3 cellular contexts compared by ENCODE assay signal in the genomic region with DNA sequence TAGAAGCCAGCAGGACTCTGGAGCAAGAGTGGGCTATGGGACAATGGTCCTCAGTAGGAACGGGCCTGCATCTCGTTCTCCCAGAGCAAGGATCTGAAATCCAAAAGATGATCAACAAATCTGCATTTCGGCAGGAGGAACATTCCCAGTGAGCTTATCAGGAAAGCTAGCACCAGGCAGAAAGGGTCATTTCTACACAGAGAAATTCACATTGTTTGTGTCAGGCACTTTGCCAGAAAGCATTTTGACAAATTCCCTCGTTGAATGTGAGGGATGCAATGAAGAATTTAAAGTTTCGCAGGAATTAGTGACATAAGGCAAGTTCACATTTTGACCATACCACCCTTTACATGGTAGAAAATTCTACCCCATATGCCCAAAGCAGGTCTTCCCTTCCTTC.
A peak's percentile ranks its signal among the peaks of the same experiment; 100 is the strongest.
TF ChIP-seq lines count a peak whose summit lies in the region.

No MANE protein-coding gene starts in this region.

TF ChIP-seq in liver, 16 proteins besides CTCF, POLR2A, EP300 and RAD21:
- TF ChIP-seq TAF1 (conservative IDR thresholded peaks at IDR 0.05) (no peak), EGR1 (IDR thresholded peaks at IDR 0.05; ENCODE audit: low read depth in 2 of 2) (no peak), NR2F2 (IDR thresholded peaks at IDR 0.05) (peak; percentile 22)
- TF ChIP-seq, protein P1, sequence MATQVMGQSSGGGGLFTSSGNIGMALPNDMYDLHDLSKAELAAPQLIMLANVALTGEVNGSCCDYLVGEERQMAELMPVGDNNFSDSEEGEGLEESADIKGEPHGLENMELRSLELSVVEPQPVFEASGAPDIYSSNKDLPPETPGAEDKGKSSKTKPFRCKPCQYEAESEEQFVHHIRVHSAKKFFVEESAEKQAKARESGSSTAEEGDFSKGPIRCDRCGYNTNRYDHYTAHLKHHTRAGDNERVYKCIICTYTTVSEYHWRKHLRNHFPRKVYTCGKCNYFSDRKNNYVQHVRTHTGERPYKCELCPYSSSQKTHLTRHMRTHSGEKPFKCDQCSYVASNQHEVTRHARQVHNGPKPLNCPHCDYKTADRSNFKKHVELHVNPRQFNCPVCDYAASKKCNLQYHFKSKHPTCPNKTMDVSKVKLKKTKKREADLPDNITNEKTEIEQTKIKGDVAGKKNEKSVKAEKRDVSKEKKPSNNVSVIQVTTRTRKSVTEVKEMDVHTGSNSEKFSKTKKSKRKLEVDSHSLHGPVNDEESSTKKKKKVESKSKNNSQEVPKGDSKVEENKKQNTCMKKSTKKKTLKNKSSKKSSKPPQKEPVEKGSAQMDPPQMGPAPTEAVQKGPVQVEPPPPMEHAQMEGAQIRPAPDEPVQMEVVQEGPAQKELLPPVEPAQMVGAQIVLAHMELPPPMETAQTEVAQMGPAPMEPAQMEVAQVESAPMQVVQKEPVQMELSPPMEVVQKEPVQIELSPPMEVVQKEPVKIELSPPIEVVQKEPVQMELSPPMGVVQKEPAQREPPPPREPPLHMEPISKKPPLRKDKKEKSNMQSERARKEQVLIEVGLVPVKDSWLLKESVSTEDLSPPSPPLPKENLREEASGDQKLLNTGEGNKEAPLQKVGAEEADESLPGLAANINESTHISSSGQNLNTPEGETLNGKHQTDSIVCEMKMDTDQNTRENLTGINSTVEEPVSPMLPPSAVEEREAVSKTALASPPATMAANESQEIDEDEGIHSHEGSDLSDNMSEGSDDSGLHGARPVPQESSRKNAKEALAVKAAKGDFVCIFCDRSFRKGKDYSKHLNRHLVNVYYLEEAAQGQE (IDR thresholded peaks at IDR 0.05): no peak
- TF ChIP-seq, protein P2, sequence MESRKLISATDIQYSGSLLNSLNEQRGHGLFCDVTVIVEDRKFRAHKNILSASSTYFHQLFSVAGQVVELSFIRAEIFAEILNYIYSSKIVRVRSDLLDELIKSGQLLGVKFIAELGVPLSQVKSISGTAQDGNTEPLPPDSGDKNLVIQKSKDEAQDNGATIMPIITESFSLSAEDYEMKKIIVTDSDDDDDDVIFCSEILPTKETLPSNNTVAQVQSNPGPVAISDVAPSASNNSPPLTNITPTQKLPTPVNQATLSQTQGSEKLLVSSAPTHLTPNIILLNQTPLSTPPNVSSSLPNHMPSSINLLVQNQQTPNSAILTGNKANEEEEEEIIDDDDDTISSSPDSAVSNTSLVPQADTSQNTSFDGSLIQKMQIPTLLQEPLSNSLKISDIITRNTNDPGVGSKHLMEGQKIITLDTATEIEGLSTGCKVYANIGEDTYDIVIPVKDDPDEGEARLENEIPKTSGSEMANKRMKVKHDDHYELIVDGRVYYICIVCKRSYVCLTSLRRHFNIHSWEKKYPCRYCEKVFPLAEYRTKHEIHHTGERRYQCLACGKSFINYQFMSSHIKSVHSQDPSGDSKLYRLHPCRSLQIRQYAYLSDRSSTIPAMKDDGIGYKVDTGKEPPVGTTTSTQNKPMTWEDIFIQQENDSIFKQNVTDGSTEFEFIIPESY (IDR thresholded peaks at IDR 0.05): no peak
TF ChIP-seq in liver: peak in this region for 1.

TF ChIP-seq in HepG2, 621 proteins besides CTCF, POLR2A, EP300 and RAD21:
- TF ChIP-seq, protein P3, sequence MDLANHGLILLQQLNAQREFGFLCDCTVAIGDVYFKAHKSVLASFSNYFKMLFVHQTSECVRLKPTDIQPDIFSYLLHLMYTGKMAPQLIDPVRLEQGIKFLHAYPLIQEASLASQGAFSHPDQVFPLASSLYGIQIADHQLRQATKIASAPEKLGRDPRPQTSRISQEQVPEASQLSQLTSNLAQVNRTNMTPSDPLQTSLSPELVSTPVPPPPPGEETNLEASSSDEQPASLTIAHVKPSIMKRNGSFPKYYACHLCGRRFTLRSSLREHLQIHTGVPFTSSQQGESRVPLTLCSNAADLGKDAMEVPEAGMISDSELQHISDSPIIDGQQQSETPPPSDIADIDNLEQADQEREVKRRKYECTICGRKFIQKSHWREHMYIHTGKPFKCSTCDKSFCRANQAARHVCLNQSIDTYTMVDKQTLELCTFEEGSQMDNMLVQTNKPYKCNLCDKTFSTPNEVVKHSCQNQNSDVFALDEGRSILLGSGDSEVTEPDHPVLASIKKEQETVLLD (CRISPR knock-in tag; IDR thresholded peaks at IDR 0.05; ENCODE audit: low read depth): no peak
- no peak for TF ChIP-seq MEF2D (CRISPR knock-in tag; IDR thresholded peaks at IDR 0.05)
- no peak for TF ChIP-seq HOXA3 (CRISPR knock-in tag; IDR thresholded peaks at IDR 0.05)
- TF ChIP-seq ZNF484 (CRISPR knock-in tag; IDR thresholded peaks at IDR 0.05; ENCODE audit: borderline replicate concordance, low read depth): no peak
- no peak for TF ChIP-seq ZNF496 (CRISPR knock-in tag; IDR thresholded peaks at IDR 0.05; ENCODE audit: insufficient replicate concordance)
- TF ChIP-seq REPIN1 (CRISPR knock-in tag; IDR thresholded peaks at IDR 0.05; ENCODE audit: borderline replicate concordance, low read depth): no peak
- TF ChIP-seq, protein P4, sequence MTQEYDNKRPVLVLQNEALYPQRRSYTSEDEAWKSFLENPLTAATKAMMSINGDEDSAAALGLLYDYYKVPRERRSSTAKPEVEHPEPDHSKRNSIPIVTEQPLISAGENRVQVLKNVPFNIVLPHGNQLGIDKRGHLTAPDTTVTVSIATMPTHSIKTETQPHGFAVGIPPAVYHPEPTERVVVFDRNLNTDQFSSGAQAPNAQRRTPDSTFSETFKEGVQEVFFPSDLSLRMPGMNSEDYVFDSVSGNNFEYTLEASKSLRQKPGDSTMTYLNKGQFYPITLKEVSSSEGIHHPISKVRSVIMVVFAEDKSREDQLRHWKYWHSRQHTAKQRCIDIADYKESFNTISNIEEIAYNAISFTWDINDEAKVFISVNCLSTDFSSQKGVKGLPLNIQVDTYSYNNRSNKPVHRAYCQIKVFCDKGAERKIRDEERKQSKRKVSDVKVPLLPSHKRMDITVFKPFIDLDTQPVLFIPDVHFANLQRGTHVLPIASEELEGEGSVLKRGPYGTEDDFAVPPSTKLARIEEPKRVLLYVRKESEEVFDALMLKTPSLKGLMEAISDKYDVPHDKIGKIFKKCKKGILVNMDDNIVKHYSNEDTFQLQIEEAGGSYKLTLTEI (CRISPR knock-in tag; conservative IDR thresholded peaks at IDR 0.05): no peak
- no peak for TF ChIP-seq SNRNP70 (IDR thresholded peaks at IDR 0.05; ENCODE audit: low read depth, low read length)
- TF ChIP-seq ZNF883 (CRISPR knock-in tag; IDR thresholded peaks at IDR 0.05; ENCODE audit: not compliant biosample characterization): no peak

TF ChIP-seq in endothelial cell of umbilical vein, 7 proteins besides CTCF, POLR2A, EP300 and RAD21:
- TF ChIP-seq, protein P5, sequence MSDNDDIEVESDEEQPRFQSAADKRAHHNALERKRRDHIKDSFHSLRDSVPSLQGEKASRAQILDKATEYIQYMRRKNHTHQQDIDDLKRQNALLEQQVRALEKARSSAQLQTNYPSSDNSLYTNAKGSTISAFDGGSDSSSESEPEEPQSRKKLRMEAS (IDR thresholded peaks at IDR 0.05; ENCODE audit: insufficient read depth, insufficient read length): no peak
- TF ChIP-seq GATA2 (IDR thresholded peaks at IDR 0.05; ENCODE audit: insufficient read depth, insufficient read length, low read depth, low read length): no peak
- TF ChIP-seq FOS (IDR thresholded peaks at IDR 0.05; ENCODE audit: borderline replicate concordance, insufficient read depth, low read length): no peak
- no peak for TF ChIP-seq MYC (IDR thresholded peaks at IDR 0.05; ENCODE audit: low read depth, low read length)
- no peak for TF ChIP-seq POLR2AphosphoS5 (IDR thresholded peaks at IDR 0.05; ENCODE audit: insufficient read depth, low read depth, low read length)
- TF ChIP-seq JUN (IDR thresholded peaks at IDR 0.05; ENCODE audit: borderline replicate concordance, insufficient read depth, insufficient read length, low read depth): no peak
